In genomic region chr9:72772641-72773040, GRCh38 we compare ENCODE assay signal across 19 cellular contexts.
"Had no signal": no experiment of that assay in that cellular context is flagged by ENCODE, and none has a peak within 500 bp of the region (broad histone marks: within the 10 kb centered on the region; RNA-seq: fewer than 3 reads in every experiment).

No MANE protein-coding gene starts in this region.

- H3K27me3 Mint-ChIP-seq: activated CD8-positive, alpha-beta memory T cell treated with anti-CD3 and anti-CD28 coated beads, Interleukin-2, amount 10 ng/mL, durations not matched to agents 7 days and 5 days; brain; T-cell had no signal

- H3K36me3 ChIP-seq: neutrophil, pancreas, right lobe of liver, spleen had no signal

- H3K4me3 ChIP-seq: pancreas, right lobe of liver, spleen, testis had no signal

- H3K27ac Mint-ChIP-seq: activated CD4-positive, alpha-beta memory T cell treated with anti-CD3 and anti-CD28 coated beads, Interleukin-2, amount 10 ng/mL, durations not matched to agents 7 days and 5 days; activated CD8-positive, alpha-beta memory T cell treated with anti-CD3 and anti-CD28 coated beads, Interleukin-2, amount 10 ng/mL, durations not matched to agents 7 days and 5 days; activated naive CD8-positive, alpha-beta T cell; brain; natural killer cell treated with Interleukin-12 subunit alpha and Interleukin-12 subunit beta and Interleukin-15 and Interleukin-18, amount 100 ng/mL, for 72 hours; stimulated activated memory B cell treated with anti-CD40 and anti-IgM and Interleukin-4, amounts not matched to agents 10 μg/mL and 1 μg/mL and 100 μg/mL, for 72 hours; T-cell; type B pancreatic cell; WTC11 had no signal

- ATAC-seq: activated CD8-positive, alpha-beta memory T cell treated with anti-CD3 and anti-CD28 coated beads, Interleukin-2, amount 10 ng/mL, durations not matched to agents 7 days and 5 days; natural killer cell treated with Interleukin-12 subunit alpha and Interleukin-12 subunit beta and Interleukin-15 and Interleukin-18, amount 100 ng/mL, for 72 hours; pancreas; right lobe of liver; stimulated activated memory B cell treated with anti-CD40 and anti-IgM and Interleukin-4, amounts not matched to agents 10 μg/mL and 1 μg/mL and 100 μg/mL, for 72 hours; T-cell had no signal

- H3K27me3 ChIP-seq: neutrophil, pancreas, right lobe of liver, spleen, testis had no signal

- H3K27ac ChIP-seq: neutrophil, pancreas, right lobe of liver, spleen, testis had no signal

- DNase-seq: activated CD4-positive, alpha-beta memory T cell treated with anti-CD3 and anti-CD28 coated beads, Interleukin-2, amount 10 ng/mL, durations not matched to agents 7 days and 5 days; activated CD4-positive, alpha-beta T cell treated with anti-CD3 and anti-CD28 coated beads for 48 hours; activated CD8-positive, alpha-beta memory T cell treated with anti-CD3 and anti-CD28 coated beads, Interleukin-2, amount 10 ng/mL, durations not matched to agents 7 days and 5 days; amygdala; caudate nucleus; erythroblast; pancreas; right lobe of liver; spleen; stimulated activated CD4-positive, alpha-beta T cell treated with anti-CD3 and anti-CD28 coated beads, Interleukin-4, amount 100 ng/mL, for 4 hours; T-cell; testis had no signal

- H3K36me3 Mint-ChIP-seq: activated CD8-positive, alpha-beta memory T cell treated with anti-CD3 and anti-CD28 coated beads, Interleukin-2, amount 10 ng/mL, durations not matched to agents 7 days and 5 days; activated naive CD8-positive, alpha-beta T cell; brain; natural killer cell treated with Interleukin-12 subunit alpha and Interleukin-12 subunit beta and Interleukin-15 and Interleukin-18, amount 100 ng/mL, for 72 hours; stimulated activated memory B cell treated with anti-CD40 and anti-IgM and Interleukin-4, amounts not matched to agents 10 μg/mL and 1 μg/mL and 100 μg/mL, for 72 hours; T-cell; type B pancreatic cell; WTC11 had no signal

- H3K4me1 Mint-ChIP-seq: activated CD4-positive, alpha-beta memory T cell treated with anti-CD3 and anti-CD28 coated beads, Interleukin-2, amount 10 ng/mL, durations not matched to agents 7 days and 5 days; activated CD8-positive, alpha-beta memory T cell treated with anti-CD3 and anti-CD28 coated beads, Interleukin-2, amount 10 ng/mL, durations not matched to agents 7 days and 5 days; stimulated activated memory B cell treated with anti-CD40 and anti-IgM and Interleukin-4, amounts not matched to agents 10 μg/mL and 1 μg/mL and 100 μg/mL, for 72 hours; T-cell had no signal

- H3K9me3 ChIP-seq: neutrophil, pancreas, right lobe of liver, spleen, testis had no signal

- H3K4me1 ChIP-seq: pancreas, right lobe of liver, spleen, testis had no signal

- H3K4me3 Mint-ChIP-seq: activated CD4-positive, alpha-beta memory T cell treated with anti-CD3 and anti-CD28 coated beads, Interleukin-2, amount 10 ng/mL, durations not matched to agents 7 days and 5 days; activated CD8-positive, alpha-beta memory T cell treated with anti-CD3 and anti-CD28 coated beads, Interleukin-2, amount 10 ng/mL, durations not matched to agents 7 days and 5 days; activated naive CD8-positive, alpha-beta T cell; brain; natural killer cell treated with Interleukin-12 subunit alpha and Interleukin-12 subunit beta and Interleukin-15 and Interleukin-18, amount 100 ng/mL, for 72 hours; stimulated activated memory B cell treated with anti-CD40 and anti-IgM and Interleukin-4, amounts not matched to agents 10 μg/mL and 1 μg/mL and 100 μg/mL, for 72 hours; T-cell; type B pancreatic cell; WTC11 had no signal

- H3K9me3 Mint-ChIP-seq: activated CD4-positive, alpha-beta memory T cell treated with anti-CD3 and anti-CD28 coated beads, Interleukin-2, amount 10 ng/mL, durations not matched to agents 7 days and 5 days; brain; natural killer cell treated with Interleukin-12 subunit alpha and Interleukin-12 subunit beta and Interleukin-15 and Interleukin-18, amount 100 ng/mL, for 72 hours; stimulated activated memory B cell treated with anti-CD40 and anti-IgM and Interleukin-4, amounts not matched to agents 10 μg/mL and 1 μg/mL and 100 μg/mL, for 72 hours; type B pancreatic cell; WTC11 had no signal
